1 cellular context compared by ENCODE assay signal in genomic region chr17:47004906-47005305, GRCh38.
TF ChIP-seq lines count a peak whose summit lies in the region.

No MANE protein-coding gene starts in this region.

TF ChIP-seq in WTC11, 78 proteins besides CTCF, POLR2A, EP300 and RAD21 (continued from another document):
- TF ChIP-seq ZNF512 (CRISPR knock-in tag; IDR thresholded peaks at IDR 0.05; ENCODE audit: borderline replicate concordance) = no peak
- TF ChIP-seq SOX15 (CRISPR knock-in tag; IDR thresholded peaks at IDR 0.05) = no peak
- TF ChIP-seq NFE2L1 (CRISPR knock-in tag; IDR thresholded peaks at IDR 0.05) = no peak
- no peak for TF ChIP-seq NFATC4 (CRISPR knock-in tag; IDR thresholded peaks at IDR 0.05)
- TF ChIP-seq OVOL2 (CRISPR knock-in tag; IDR thresholded peaks at IDR 0.05; ENCODE audit: borderline replicate concordance) = no peak
- no peak for TF ChIP-seq ZNF416 (CRISPR knock-in tag; IDR thresholded peaks at IDR 0.05)
- TF ChIP-seq ZNF671 (CRISPR knock-in tag; IDR thresholded peaks at IDR 0.05) = no peak
- TF ChIP-seq PRRX2 (CRISPR knock-in tag; IDR thresholded peaks at IDR 0.05) = no peak
- no peak for TF ChIP-seq ATF1 (CRISPR knock-in tag; IDR thresholded peaks at IDR 0.05)
